18 cellular contexts compared by ENCODE assay signal in the genomic region with DNA sequence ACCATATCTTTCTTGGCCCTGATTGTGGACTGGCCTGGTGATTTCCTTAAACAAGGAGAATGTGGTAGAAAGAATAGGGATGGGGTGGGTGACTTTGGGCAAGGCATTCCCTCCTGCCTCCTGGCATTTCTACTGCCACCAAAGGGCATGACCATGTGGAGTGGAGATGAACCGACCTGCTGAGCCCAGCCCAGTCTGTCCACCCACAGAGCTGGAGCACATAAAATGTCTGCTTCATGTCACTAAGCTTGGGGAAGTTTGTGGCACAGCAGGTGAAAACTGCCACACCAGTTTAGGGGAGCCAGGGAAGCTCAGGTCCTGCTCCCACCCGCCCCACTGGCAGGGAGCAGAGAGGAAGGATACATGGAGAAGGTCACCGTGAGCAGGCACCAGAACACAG. TPM values are rescaled to one million over a fixed set of nuclear protein-coding genes. Genes with fewer than 3 reads are reported as not detected.
DNase-seq lines count a peak whose midpoint lies in the region; ATAC-seq, FAIRE-seq and TF ChIP-seq lines count a peak whose summit lies in the region.
"Had no signal": no experiment of that assay in that cellular context is flagged by ENCODE, and none has a peak within 500 bp of the region (broad histone marks: within the 10 kb centered on the region; RNA-seq: fewer than 3 reads in every experiment).

No MANE protein-coding gene starts in this region.

- no peak overlapping the region for H2AFZ ChIP-seq in K562 (ENCODE audit: low read depth, low read length)
- H2AFZ ChIP-seq: GM23248 had no signal

- no peaks in the 10 kb centered on the region for H3K27me3 ChIP-seq in K562 (ENCODE audit: control insufficient read depth in 2 of 2, insufficient read depth in 2 of 2, low read length in 2 of 2)
- H3K27me3 ChIP-seq in subcutaneous abdominal adipose tissue (ENCODE audit: control insufficient read depth in 5 of 5, insufficient read depth in 4 of 5, low read length in 5 of 5) = no peaks in the 10 kb centered on the region
- no peaks in the 10 kb centered on the region for H3K27me3 ChIP-seq in HAP-1 (ENCODE audit: low read depth)
- H3K27me3 ChIP-seq: BLaER1 had no signal

- no peak overlapping the region for H3K4me3 Mint-ChIP-seq in activated naive CD4-positive, alpha-beta T cell treated with anti-CD3 and anti-CD28 coated beads for 36 hours
- H3K4me3 Mint-ChIP-seq: CD14-positive monocyte; CD8-positive, alpha-beta T cell had no signal

- H3K4me1 Mint-ChIP-seq in activated naive CD4-positive, alpha-beta T cell treated with anti-CD3 and anti-CD28 coated beads for 36 hours (ENCODE audit: low read depth) = peaks cover 7% of the 10 kb centered on the region

- peak overlapping the region; percentile 51 for H3K27ac Mint-ChIP-seq in activated naive CD4-positive, alpha-beta T cell treated with anti-CD3 and anti-CD28 coated beads for 36 hours
- H3K27ac Mint-ChIP-seq: CD14-positive monocyte; CD8-positive, alpha-beta T cell had no signal

- intact Hi-C loops in activated naive CD4-positive, alpha-beta T cell treated with anti-CD3 and anti-CD28 coated beads for 36 hours (cut with micrococcal nuclease) = no loop called here
- intact Hi-C loops in K562 (cut with micrococcal nuclease) = no loop called here

- WGBS in K562 (ENCODE audit: insufficient coverage, low coverage, missing lambda C conversion rate) = 74% methylated on average over 3 of the region's 3 CpGs

- no peak for TF ChIP-seq CTCF in HEK293 (tag by site-specific recombination; IDR thresholded peaks at IDR 0.05)
- no peak for TF ChIP-seq CTCF in K562 (IDR thresholded peaks at IDR 0.05 in 2 of 3, conservative IDR thresholded peaks at IDR 0.05 in 1 of 3; ENCODE audit: insufficient read depth in 2 of 3, low read depth in 1 of 3, low read length in 3 of 3)

- TF ChIP-seq RAD21 in K562 (CRISPR knock-in tag; conservative IDR thresholded peaks at IDR 0.05 in 1 of 2, IDR thresholded peaks at IDR 0.05 in 1 of 2) = no peak

- peak; percentile 11 for FAIRE-seq in K562 (lab: Jason Lieb, UNC)
- FAIRE-seq: A549, GM19239, H54 had no signal

- BruUV-seq in K562 (replicated peaks; lab: Mats Ljungman, UMichigan) = no TSS peak

- H3K36me3 Mint-ChIP-seq in activated naive CD4-positive, alpha-beta T cell treated with anti-CD3 and anti-CD28 coated beads for 36 hours (ENCODE audit: low read depth) = peaks cover 28% of the 10 kb centered on the region

- no peaks in the 10 kb centered on the region for H3K9me1 ChIP-seq in K562 (ENCODE audit: control insufficient read depth, insufficient read depth, low read length)

- H3K9ac ChIP-seq in K562 (ENCODE audit: insufficient read depth in 1 of 2, low read depth in 2 of 2, low read length in 2 of 2) = peak overlapping the region in 1 of 2 experiments; percentile 38; a peak in 1 of 4 replicates
- no peak overlapping the region for H3K9ac ChIP-seq in subcutaneous abdominal adipose tissue (ENCODE audit: low read length in 5 of 5)
- H3K9ac ChIP-seq: BLaER1, GM23248 had no signal

- H3K36me3 ChIP-seq in HEK293 (ENCODE audit: control insufficient read depth in 2 of 2, insufficient read depth in 1 of 2, low read length in 2 of 2) (peaks cover 4 to 41% of the 10 kb centered on the region in 2 experiments; a peak in 2 of 3 replicates), K562 (ENCODE audit: control insufficient read depth, insufficient read depth, low read length) (peaks cover 46% of the 10 kb centered on the region), subcutaneous abdominal adipose tissue (ENCODE audit: control insufficient read depth in 5 of 5, insufficient read depth in 5 of 5, low read length in 5 of 5) (peaks cover 0 to 18% (median 0%) of the 10 kb centered on the region in 5 donors), HAP-1 (replicated peaks) (peaks cover 3% of the 10 kb centered on the region)

- POLR2A ChIA-PET in HEK293 (lab: Yijun Ruan, JAX) (no interaction called here), K562 (lab: Yijun Ruan, JAX) (no interaction called here)

- no peaks in the 10 kb centered on the region for H4K20me1 ChIP-seq in K562 (replicated peaks; ENCODE audit: control insufficient read depth, insufficient read depth, low read length)
- H4K20me1 ChIP-seq: BLaER1 had no signal

- H3K9me3 ChIP-seq in HEK293 (ENCODE audit: control insufficient read depth, insufficient read depth, low read depth, low read length) (no peaks in the 10 kb centered on the region), K562 (replicated peaks; ENCODE audit: control insufficient read depth, insufficient read depth, low read depth, low read length) (no peaks in the 10 kb centered on the region), subcutaneous abdominal adipose tissue (ENCODE audit: control insufficient read depth in 5 of 5, low read length in 5 of 5) (peaks cover 0 to 13% (median 11%) of the 10 kb centered on the region in 5 donors), HAP-1 (no peaks in the 10 kb centered on the region)

- no peak for TF ChIP-seq POLR2A in K562 (conservative IDR thresholded peaks at IDR 0.05)

- CTCF ChIA-PET in activated naive CD4-positive, alpha-beta T cell treated with anti-CD3 and anti-CD28 coated beads for 36 hours (lab: Charles Lee) = interaction anchor here (0.6 to 1.2 kb wide), 2 partner anchors 10 to 69 kb away, joined by 3 read pairs; no protein-coding TSS in a partner anchor
- CTCF ChIA-PET in HEK293 (lab: Yijun Ruan, JAX) = interaction anchor here (0.6 kb wide), 1 partner anchor 36 kb away, joined by 3 read pairs; no protein-coding TSS in a partner anchor
- CTCF ChIA-PET in K562 (lab: Yijun Ruan, JAX; ENCODE audit: low intra/inter-chr PET ratio) = no interaction called here

- in situ Hi-C loops in K562 (cut with MboI) (no loop called here), HAP-1 (cut with MboI; ENCODE audit: low sequenced_read_pairs) (no loop called here)

- H3K4me2 ChIP-seq in K562 (ENCODE audit: insufficient read depth, low read length) = no peak overlapping the region
- H3K4me2 ChIP-seq: A549, BLaER1 had no signal

- H3K9me3 Mint-ChIP-seq in activated naive CD4-positive, alpha-beta T cell treated with anti-CD3 and anti-CD28 coated beads for 36 hours = peaks cover 10% of the 10 kb centered on the region

- H3K79me2 ChIP-seq in K562 (ENCODE audit: control insufficient read depth, insufficient read depth, low read length) = peaks cover 36% of the 10 kb centered on the region

- H3K4me1 ChIP-seq in HEK293 (ENCODE audit: control insufficient read depth, insufficient read depth, low read length) (no peaks in the 10 kb centered on the region), K562 (replicated peaks in 1 of 2; ENCODE audit: control insufficient read depth in 2 of 2, insufficient read depth in 2 of 2, low read length in 2 of 2) (peaks cover 9 to 28% of the 10 kb centered on the region in 2 experiments), subcutaneous abdominal adipose tissue (ENCODE audit: control insufficient read depth in 5 of 5, insufficient read depth in 5 of 5, low read length in 5 of 5) (peaks cover 0 to 7% (median 5%) of the 10 kb centered on the region in 5 donors), HAP-1 (0 out of 2 replicates have a peak, but pooled peaks cover 1% of the 10 kb centered on the region)

- no peaks in the 10 kb centered on the region for H3K27me3 Mint-ChIP-seq in activated naive CD4-positive, alpha-beta T cell treated with anti-CD3 and anti-CD28 coated beads for 36 hours (ENCODE audit: low read depth)

- DNase-seq in activated naive CD4-positive, alpha-beta T cell treated with anti-CD3 and anti-CD28 coated beads for 36 hours = no peak
- no peak for DNase-seq in activated naive CD4-positive, alpha-beta T cell (lab: John Stamatoyannopoulos, UW)
- DNase-seq in K562 (ENCODE audit: extremely low read depth in 1 of 4, low spot score in 3 of 4) = no peak
- DNase-seq in HAP-1 (ENCODE audit: low spot score in 2 of 2) = no peak
- DNase-seq: Calu3; CD8-positive, alpha-beta T cell; DMS79 treated with DMSO at 0.1 percent for 48 hours; GF-D8; GM23248 had no signal

- no peak for TF ChIP-seq EP300 in K562 (IDR thresholded peaks at IDR 0.05; ENCODE audit: low read length)

- ATAC-seq in K562 (no peak), GM19035 (IDR thresholded peaks at IDR 0.05; ENCODE audit: unreplicated experiment) (no peak)
- ATAC-seq: A549; CD8-positive, alpha-beta T cell had no signal

- H3K27ac ChIP-seq in HEK293 (ENCODE audit: extremely low read depth, low read depth, low read length) (no peak overlapping the region), K562 (ENCODE audit: extremely low read depth, low read depth, low read length) (no peak overlapping the region), subcutaneous abdominal adipose tissue (ENCODE audit: low read depth, low read length) (no peak overlapping the region)
- H3K27ac ChIP-seq: 22Rv1, A549, BLaER1, GM23248 had no signal

- H3K4me3 ChIP-seq in HEK293 (ENCODE audit: low read depth, low read length) (no peak overlapping the region), K562 (no peak overlapping the region), subcutaneous abdominal adipose tissue (ENCODE audit: low read depth in 1 of 5, low read length in 5 of 5) (peak overlapping the region in 3 of 5 donors; percentile 3 to 40 (median 8)), HAP-1 (no peak overlapping the region)
- H3K4me3 ChIP-seq: A549, BLaER1, GM23248 had no signal

RNA-seq across cellular contexts. Expression of a gene that starts 6.3 kb away (rescaled TPM):
- total RNA-seq in activated naive CD4-positive, alpha-beta T cell treated with anti-CD3 and anti-CD28 coated beads for 36 hours = 10 to 100 TPM; 18.1 to 18.3 TPM
- total RNA-seq in K562 (2011; cell fraction: chromatin; rRNA removed; ENCODE audit: low replicate concordance) = 61.8 and 208 TPM in 2 replicates
- total RNA-seq in K562 (2011; cell fraction: nucleolus; rRNA removed) = 275 and 276 TPM in 2 replicates
- total RNA-seq in K562 (2011; cell fraction: nucleoplasm; rRNA removed) = 120 and 154 TPM in 2 replicates
- total RNA-seq in K562 (2014; rRNA removed) (77.2 and 105 TPM in 2 replicates), K562 (2014; rRNA removed; fragmentation: Illumina TruSeq; extraction: Trizol) (15.4 and 24.5 TPM in 2 replicates), K562 (2015; rRNA removed; fragmentation: Illumina TruSeq; extraction: Trizol) (33.8 and 38.9 TPM in 2 replicates), K562 (2021) (76.7 and 81.2 TPM in 2 replicates)
- polyA plus RNA-seq in K562 (2011; rRNA removed) (42.5 and 66.4 TPM in 2 replicates), K562 (2014; fragmentation: Illumina TruSeq; extraction: Trizol) (29.2 and 68.5 TPM in 2 replicates), K562 (2014; fragmentation: Nextera tagmentation; extraction: Ambion mirVana) (1 to 10 TPM in 1 of 2 experiments, under 1 TPM in 1; 0.63 to 4.7 TPM), K562 (2014; rRNA removed) (92.3 and 98.4 TPM in 2 replicates)
- polyA plus RNA-seq in K562 (2011; cell fraction: cytosol; rRNA removed) = 82.2 and 238 TPM in 2 replicates
- 177 and 332 TPM in 2 replicates for polyA plus RNA-seq in K562 (2011; cell fraction: nucleus; rRNA removed)
- 45.4 and 63.2 TPM in 2 replicates for polyA plus RNA-seq in K562 (2012)
- polyA minus RNA-seq in K562 (2011; rRNA and poly(A)+ RNA removed) = 35.9 and 53.2 TPM in 2 replicates
- polyA minus RNA-seq in K562 (2011; cell fraction: cytosol; rRNA and poly(A)+ RNA removed) = 52.1 and 59.5 TPM in 2 replicates
- 89.7 and 90.0 TPM in 2 replicates for polyA minus RNA-seq in K562 (2011; cell fraction: nucleus; rRNA and poly(A)+ RNA removed)

RNA-seq across cellular contexts. Expression of a gene that starts 38.1 kb away (rescaled TPM):
- total RNA-seq in activated naive CD4-positive, alpha-beta T cell treated with anti-CD3 and anti-CD28 coated beads for 36 hours = 1 to 10 TPM; 3.1 to 4.6 TPM
- total RNA-seq in K562 (2011; cell fraction: chromatin; rRNA removed; ENCODE audit: low replicate concordance) = 1.4 TPM in 1 of 2 replicates, not detected in the other
- total RNA-seq in K562 (2011; cell fraction: nucleolus; rRNA removed) = 1.2 and 1.7 TPM in 2 replicates
- total RNA-seq in K562 (2011; cell fraction: nucleoplasm; rRNA removed) = 1.4 and 1.8 TPM in 2 replicates
- total RNA-seq in K562 (2014; rRNA removed) = 0.16 and 0.77 TPM in 2 replicates
- total RNA-seq in K562 (2014; rRNA removed; fragmentation: Illumina TruSeq; extraction: Trizol) = not detected in 2 replicates
- 0.14 and 0.23 TPM in 2 replicates for total RNA-seq in K562 (2015; rRNA removed; fragmentation: Illumina TruSeq; extraction: Trizol)
- 0.72 and 1.9 TPM in 2 replicates for total RNA-seq in K562 (2021)
- polyA plus RNA-seq in K562 (2011; rRNA removed) = 0.15 and 0.26 TPM in 2 replicates
- polyA plus RNA-seq in K562 (2011; cell fraction: cytosol; rRNA removed) = 0.12 and 0.25 TPM in 2 replicates
- 1.1 and 1.8 TPM in 2 replicates for polyA plus RNA-seq in K562 (2011; cell fraction: nucleus; rRNA removed)
- polyA plus RNA-seq in K562 (2012) = 0.14 and 7.0 TPM in 2 replicates
- polyA plus RNA-seq in K562 (2014; fragmentation: Illumina TruSeq; extraction: Trizol) = 0.65 and 1.0 TPM in 2 replicates
- not detected for polyA plus RNA-seq in K562 (2014; fragmentation: Nextera tagmentation; extraction: Ambion mirVana)
- polyA plus RNA-seq in K562 (2014; rRNA removed) = 0.46 and 1.1 TPM in 2 replicates
- not detected in 2 replicates for polyA minus RNA-seq in K562 (2011; rRNA and poly(A)+ RNA removed)
- not detected in 2 replicates for polyA minus RNA-seq in K562 (2011; cell fraction: cytosol; rRNA and poly(A)+ RNA removed)
- polyA minus RNA-seq in K562 (2011; cell fraction: nucleus; rRNA and poly(A)+ RNA removed) = 0.27 and 0.89 TPM in 2 replicates

RNA-seq across cellular contexts. Expression of a gene that starts 60.0 kb away (rescaled TPM):
- total RNA-seq in activated naive CD4-positive, alpha-beta T cell treated with anti-CD3 and anti-CD28 coated beads for 36 hours = 10 to 100 TPM; 14.0 to 16.1 TPM
- 26.1 and 65.6 TPM in 2 replicates for total RNA-seq in K562 (2011; cell fraction: chromatin; rRNA removed; ENCODE audit: low replicate concordance)
- 31.4 and 35.8 TPM in 2 replicates for total RNA-seq in K562 (2011; cell fraction: nucleolus; rRNA removed)
- total RNA-seq in K562 (2011; cell fraction: nucleoplasm; rRNA removed) = 36.1 and 51.5 TPM in 2 replicates
- total RNA-seq in K562 (2014; rRNA removed) (33.3 and 33.6 TPM in 2 replicates), K562 (2014; rRNA removed; fragmentation: Illumina TruSeq; extraction: Trizol) (7.9 and 11.3 TPM in 2 replicates), K562 (2015; rRNA removed; fragmentation: Illumina TruSeq; extraction: Trizol) (16.3 and 17.3 TPM in 2 replicates), K562 (2021) (30.4 and 30.5 TPM in 2 replicates)
- polyA plus RNA-seq in K562 (2011; rRNA removed) (11.2 and 12.7 TPM in 2 replicates), K562 (2014; fragmentation: Illumina TruSeq; extraction: Trizol) (24.4 and 31.3 TPM in 2 replicates), K562 (2014; fragmentation: Nextera tagmentation; extraction: Ambion mirVana) (1 to 10 TPM; 4.6 to 9.4 TPM), K562 (2014; rRNA removed) (28.7 and 29.9 TPM in 2 replicates)
- polyA plus RNA-seq in K562 (2011; cell fraction: cytosol; rRNA removed) = 12.3 and 35.6 TPM in 2 replicates
- 20.9 and 34.2 TPM in 2 replicates for polyA plus RNA-seq in K562 (2011; cell fraction: nucleus; rRNA removed)
- 17.6 and 20.6 TPM in 2 replicates for polyA plus RNA-seq in K562 (2012)
- polyA minus RNA-seq in K562 (2011; rRNA and poly(A)+ RNA removed) = 3.8 and 6.9 TPM in 2 replicates
- polyA minus RNA-seq in K562 (2011; cell fraction: cytosol; rRNA and poly(A)+ RNA removed) = 6.7 and 7.9 TPM in 2 replicates
- polyA minus RNA-seq in K562 (2011; cell fraction: nucleus; rRNA and poly(A)+ RNA removed) = 5.7 and 7.3 TPM in 2 replicates

Comparison
In these comparisons a context has a peak if more than half of its experiments do, and no peak if none do; other contexts are left out.
1. H3K4me3 ChIP-seq: peak in subcutaneous abdominal adipose tissue (3 of 5); none in HEK293 (single experiment), K562 (single experiment) and HAP-1 (single experiment).